Comparison of ENCODE assay signal across 8 cellular contexts in genomic region chr7:95476904-95477594, GRCh38. TPM values are rescaled to one million over a fixed set of nuclear protein-coding genes. Genes with fewer than 3 reads are reported as not detected.
DNase-seq lines count a peak whose midpoint lies in the region; ATAC-seq lines count a peak whose summit lies in the region.

No MANE protein-coding gene starts in this region.

- DNase-seq in CD4-positive, CD25-positive, alpha-beta regulatory T cell, result peak; percentile 5 to 57 (median 28)
- DNase-seq in NCI-H748 (lab: John Stamatoyannopoulos, UW; ENCODE audit: unreplicated experiment), result peak; percentile 89
- peak; percentile 69 for DNase-seq in activated CD8-positive, alpha-beta T cell treated with anti-CD3 and anti-CD28 coated beads, Interleukin-2, amount 10 ng/mL, durations not matched to agents 7 days and 5 days
- peak; percentile 52 for DNase-seq in epidermal melanocyte (ENCODE audit: insufficient read length, low spot score)
- peak; percentile 91 for DNase-seq in myocyte (ENCODE audit: low read depth)
- peak; percentile 93 for DNase-seq in superior temporal gyrus (ENCODE audit: extremely low spot score)

- peaks cover 0 to 5% (median 0%) of the 10 kb centered on the region in 4 donors for H3K4me1 Mint-ChIP-seq in CD4-positive, CD25-positive, alpha-beta regulatory T cell
- no peaks in the 10 kb centered on the region for H3K4me1 Mint-ChIP-seq in activated CD8-positive, alpha-beta T cell treated with anti-CD3 and anti-CD28 coated beads, Interleukin-2, amount 10 ng/mL, durations not matched to agents 7 days and 5 days (ENCODE audit: low read depth)

- peaks cover 11% of the 10 kb centered on the region for H3K27me3 Mint-ChIP-seq in CD4-positive, CD25-positive, alpha-beta regulatory T cell
- H3K27me3 Mint-ChIP-seq in activated CD8-positive, alpha-beta T cell treated with anti-CD3 and anti-CD28 coated beads, Interleukin-2, amount 10 ng/mL, durations not matched to agents 7 days and 5 days (ENCODE audit: low read depth), result peaks cover 5% of the 10 kb centered on the region

- H3K9me3 ChIP-seq in CD4-positive, CD25-positive, alpha-beta regulatory T cell (ENCODE audit: control insufficient read depth in 2 of 2, low read length in 2 of 2), result no peaks in the 10 kb centered on the region

- ATAC-seq in CD4-positive, CD25-positive, alpha-beta regulatory T cell (ENCODE audit: low read depth in 2 of 2), result peak in 1 of 2 donors; percentile 47
- peak; percentile 64 for ATAC-seq in GM19372 (IDR thresholded peaks at IDR 0.05; ENCODE audit: low read depth, unreplicated experiment)
- ATAC-seq in HG03520 (IDR thresholded peaks at IDR 0.05; ENCODE audit: unreplicated experiment), result peak; percentile 48
- ATAC-seq in activated CD8-positive, alpha-beta T cell treated with anti-CD3 and anti-CD28 coated beads, Interleukin-2, amount 10 ng/mL, durations not matched to agents 7 days and 5 days, result no peak

- H3K36me3 ChIP-seq in CD4-positive, CD25-positive, alpha-beta regulatory T cell (ENCODE audit: control insufficient read depth, insufficient read depth, low read length), result no peaks in the 10 kb centered on the region

- CTCF ChIA-PET in activated CD8-positive, alpha-beta T cell treated with anti-CD3 and anti-CD28 coated beads, Interleukin-2, amount 10 ng/mL, durations not matched to agents 7 days and 5 days (lab: Charles Lee), result interaction anchor here (0.6 to 9.1 kb wide), 31 partner anchors 8 to 1028 kb away, joined by 3 to 111 read pairs (median 4); partner anchors contain the start of genes ASB4, PON2 and PON3

- peaks cover 3% of the 10 kb centered on the region for H3K27me3 ChIP-seq in CD4-positive, CD25-positive, alpha-beta regulatory T cell (ENCODE audit: control insufficient read depth, insufficient read depth, low read length)

- POLR2A ChIA-PET in activated CD8-positive, alpha-beta T cell treated with anti-CD3 and anti-CD28 coated beads, Interleukin-2, amount 10 ng/mL, durations not matched to agents 7 days and 5 days (lab: Charles Lee), result no interaction called here

- no peaks in the 10 kb centered on the region for H3K4me1 ChIP-seq in CD4-positive, CD25-positive, alpha-beta regulatory T cell (ENCODE audit: control insufficient read depth, insufficient read depth, low read length, poor library complexity, severe bottlenecking)

- H3K9me3 Mint-ChIP-seq in CD4-positive, CD25-positive, alpha-beta regulatory T cell, result no peaks in the 10 kb centered on the region
- H3K9me3 Mint-ChIP-seq in activated CD8-positive, alpha-beta T cell treated with anti-CD3 and anti-CD28 coated beads, Interleukin-2, amount 10 ng/mL, durations not matched to agents 7 days and 5 days (ENCODE audit: insufficient read depth), result no peaks in the 10 kb centered on the region

- no peak overlapping the region for H3K4me3 ChIP-seq in CD4-positive, CD25-positive, alpha-beta regulatory T cell (ENCODE audit: low read depth, low read length)

- H3K36me3 Mint-ChIP-seq in CD4-positive, CD25-positive, alpha-beta regulatory T cell, result no peaks in the 10 kb centered on the region
- H3K36me3 Mint-ChIP-seq in activated CD8-positive, alpha-beta T cell treated with anti-CD3 and anti-CD28 coated beads, Interleukin-2, amount 10 ng/mL, durations not matched to agents 7 days and 5 days (ENCODE audit: low read depth), result no peaks in the 10 kb centered on the region

- no peak overlapping the region for H3K27ac ChIP-seq in CD4-positive, CD25-positive, alpha-beta regulatory T cell (ENCODE audit: insufficient read depth, low read length, poor library complexity, severe bottlenecking)

- H3K27ac Mint-ChIP-seq in CD4-positive, CD25-positive, alpha-beta regulatory T cell, result no peak overlapping the region
- H3K27ac Mint-ChIP-seq in activated CD8-positive, alpha-beta T cell treated with anti-CD3 and anti-CD28 coated beads, Interleukin-2, amount 10 ng/mL, durations not matched to agents 7 days and 5 days, result no peak overlapping the region

- H3K4me3 Mint-ChIP-seq in CD4-positive, CD25-positive, alpha-beta regulatory T cell, result no peak overlapping the region
- H3K4me3 Mint-ChIP-seq in activated CD8-positive, alpha-beta T cell treated with anti-CD3 and anti-CD28 coated beads, Interleukin-2, amount 10 ng/mL, durations not matched to agents 7 days and 5 days, result no peak overlapping the region

RNA-seq across cellular contexts. Expression of gene ASB4, which starts 8.7 kb away (rescaled TPM):
- not detected for total RNA-seq in CD4-positive, CD25-positive, alpha-beta regulatory T cell
- not detected for polyA plus RNA-seq in CD4-positive, CD25-positive, alpha-beta regulatory T cell
- total RNA-seq in activated CD8-positive, alpha-beta T cell treated with anti-CD3 and anti-CD28 coated beads, Interleukin-2, amount 10 ng/mL, durations not matched to agents 7 days and 5 days, result not detected
- total RNA-seq in myocyte, result 0.35 TPM in 1 of 2 replicates, not detected in the other
- 0.24 TPM for polyA plus RNA-seq in myocyte (2012)

RNA-seq across cellular contexts. Expression of gene PON2, which starts 42.2 kb away (rescaled TPM):
- 3.7 TPM for total RNA-seq in CD4-positive, CD25-positive, alpha-beta regulatory T cell
- 1 to 10 TPM; 1.1 to 2.9 (median 2.0) TPM for polyA plus RNA-seq in CD4-positive, CD25-positive, alpha-beta regulatory T cell
- total RNA-seq in activated CD8-positive, alpha-beta T cell treated with anti-CD3 and anti-CD28 coated beads, Interleukin-2, amount 10 ng/mL, durations not matched to agents 7 days and 5 days, result 1 to 10 TPM; 2.9 to 4.7 TPM
- total RNA-seq in myocyte, result 178 and 213 TPM in 2 replicates
- polyA plus RNA-seq in myocyte (2012), result 92.0 TPM

Comparison
In these comparisons a context has a peak if more than half of its experiments do, and no peak if none do; other contexts are left out.
1. DNase-seq: peak in every context shown above with its lines; median percentile 93 in superior temporal gyrus; 91 in myocyte; 89 in NCI-H748; 69 in activated CD8-positive, alpha-beta T cell treated with anti-CD3 and anti-CD28 coated beads, Interleukin-2, amount 10 ng/mL, durations not matched to agents 7 days and 5 days; 52 in epidermal melanocyte; 28 in CD4-positive, CD25-positive, alpha-beta regulatory T cell.
2. RNA of gene PON2, which starts 42.2 kb away (total RNA-seq): 178 to 213 TPM in myocyte; 2.9 to 4.7 TPM in activated CD8-positive, alpha-beta T cell treated with anti-CD3 and anti-CD28 coated beads, Interleukin-2, amount 10 ng/mL, durations not matched to agents 7 days and 5 days and 3.7 TPM in CD4-positive, CD25-positive, alpha-beta regulatory T cell (single experiment); every median in the first group is over 10 times any median in the second.